Comparison of ENCODE assay signal across 8 cellular contexts in the genomic region with DNA sequence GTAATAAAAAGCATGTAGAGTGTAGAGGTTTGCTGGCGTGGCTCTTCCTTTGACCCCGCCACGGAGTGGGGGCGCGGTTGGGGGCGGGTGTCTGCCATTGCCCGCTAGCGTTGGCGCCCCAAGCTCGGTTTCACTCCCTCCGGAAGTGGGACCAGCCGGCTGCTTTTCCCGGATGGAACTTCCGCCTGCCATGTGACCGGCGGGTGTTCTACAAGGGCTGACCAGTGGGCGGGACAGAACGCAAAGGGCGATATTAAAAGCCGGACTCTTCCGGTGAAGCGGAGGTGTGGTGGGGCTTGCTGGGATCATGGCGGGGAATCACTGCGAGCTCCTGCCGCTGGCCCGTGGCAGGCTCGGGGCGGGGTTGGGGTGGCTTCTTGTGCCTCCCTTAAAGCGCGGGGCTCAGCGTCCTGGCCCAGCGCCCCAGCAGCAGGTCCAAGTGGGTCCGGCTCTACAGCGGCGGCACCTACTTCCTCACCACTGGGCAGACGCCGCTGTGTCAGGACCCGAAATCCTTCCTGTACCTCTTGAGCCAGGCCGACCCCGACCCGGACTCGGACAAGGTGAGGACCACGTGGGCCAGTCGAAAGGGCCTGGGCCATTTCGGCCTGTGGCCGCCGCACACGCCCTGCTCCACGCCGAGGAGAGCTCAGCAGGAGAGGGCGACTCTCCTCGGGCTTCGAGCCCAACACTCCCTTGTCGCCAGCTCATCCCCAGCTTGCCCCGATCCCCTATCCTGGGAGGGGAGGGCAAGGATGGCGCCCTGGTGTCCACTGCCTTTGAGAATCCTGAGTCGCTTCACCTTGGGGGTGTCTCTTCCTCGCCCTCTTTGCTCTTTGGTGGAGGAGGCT.
DNase-seq lines count a peak whose midpoint lies in the region; ATAC-seq, FAIRE-seq and TF ChIP-seq lines count a peak whose summit lies in the region.

No MANE protein-coding gene starts in this region.

- peak; percentile 78 for FAIRE-seq in GM18507 (lab: Jason Lieb, UNC)

- peak; percentile 92 to 95 for TF ChIP-seq POLR2A in gastrocnemius medialis (IDR thresholded peaks at IDR 0.05)

- peaks cover 25 to 40% of the 10 kb centered on the region in 2 donors for H3K4me1 ChIP-seq in gastrocnemius medialis

- H3K27ac ChIP-seq in brain microvascular endothelial cell (peak overlapping the region; percentile 67), gastrocnemius medialis (peak overlapping the region; percentile 83 to 93 (median 88))

- peak; percentile 56 for ATAC-seq in HG03039 (IDR thresholded peaks at IDR 0.05; ENCODE audit: unreplicated experiment)
- ATAC-seq in gastrocnemius medialis = peak; percentile 77 to 90

- TF ChIP-seq CTCF in brain microvascular endothelial cell (IDR thresholded peaks at IDR 0.05; ENCODE audit: low read depth, low read length, missing control alignments) = no peak
- no peak for TF ChIP-seq CTCF in gastrocnemius medialis (IDR thresholded peaks at IDR 0.05 in 4 of 5, conservative IDR thresholded peaks at IDR 0.05 in 1 of 5)

- H3K27me3 ChIP-seq in brain microvascular endothelial cell (replicated peaks) = no peaks in the 10 kb centered on the region
- no peaks in the 10 kb centered on the region for H3K27me3 ChIP-seq in gastrocnemius medialis

- in situ Hi-C loops in brain microvascular endothelial cell (cut with HindIII; ENCODE audit: low pct_ligation_motif_present, low sequenced_read_pairs) = no loop called here
- in situ Hi-C loops in gastrocnemius medialis (cut with MboI; ENCODE audit: low sequenced_read_pairs in 4 of 4) = no loop called here

- H3K9me3 ChIP-seq in gastrocnemius medialis = no peaks in the 10 kb centered on the region

- H3K36me3 ChIP-seq in brain microvascular endothelial cell (replicated peaks) (peaks cover 7% of the 10 kb centered on the region), gastrocnemius medialis (no peaks in the 10 kb centered on the region)

- H3K4me3 ChIP-seq in brain microvascular endothelial cell (ENCODE audit: low read depth, low read length) (peak overlapping the region; percentile 81), iPS-11a (ENCODE audit: low read depth, low read length) (peak overlapping the region; percentile 84), gastrocnemius medialis (peak overlapping the region; percentile 72 to 96 (median 90))

- intact Hi-C loops in gastrocnemius medialis (cut with DNase I; ENCODE audit: low total_unique reads) = loop anchor here (1.0 kb wide), 1 partner anchor 79 kb away; the partner anchor contains the start of gene KCTD5

- DNase-seq in GM18507 (ENCODE audit: extremely low spot score, insufficient read length, low read depth) (peak; percentile 99), NCI-H2107 (lab: John Stamatoyannopoulos, UW) (peak; percentile 90), UCSD-AML1 (lab: John Stamatoyannopoulos, UW; ENCODE audit: unreplicated experiment) (peak; percentile 96), brain microvascular endothelial cell (peak; percentile 96), gastrocnemius medialis (peak; percentile 94 to 96), cortex of kidney (lab: John Stamatoyannopoulos, UW) (no peak)
